In the genomic region with DNA sequence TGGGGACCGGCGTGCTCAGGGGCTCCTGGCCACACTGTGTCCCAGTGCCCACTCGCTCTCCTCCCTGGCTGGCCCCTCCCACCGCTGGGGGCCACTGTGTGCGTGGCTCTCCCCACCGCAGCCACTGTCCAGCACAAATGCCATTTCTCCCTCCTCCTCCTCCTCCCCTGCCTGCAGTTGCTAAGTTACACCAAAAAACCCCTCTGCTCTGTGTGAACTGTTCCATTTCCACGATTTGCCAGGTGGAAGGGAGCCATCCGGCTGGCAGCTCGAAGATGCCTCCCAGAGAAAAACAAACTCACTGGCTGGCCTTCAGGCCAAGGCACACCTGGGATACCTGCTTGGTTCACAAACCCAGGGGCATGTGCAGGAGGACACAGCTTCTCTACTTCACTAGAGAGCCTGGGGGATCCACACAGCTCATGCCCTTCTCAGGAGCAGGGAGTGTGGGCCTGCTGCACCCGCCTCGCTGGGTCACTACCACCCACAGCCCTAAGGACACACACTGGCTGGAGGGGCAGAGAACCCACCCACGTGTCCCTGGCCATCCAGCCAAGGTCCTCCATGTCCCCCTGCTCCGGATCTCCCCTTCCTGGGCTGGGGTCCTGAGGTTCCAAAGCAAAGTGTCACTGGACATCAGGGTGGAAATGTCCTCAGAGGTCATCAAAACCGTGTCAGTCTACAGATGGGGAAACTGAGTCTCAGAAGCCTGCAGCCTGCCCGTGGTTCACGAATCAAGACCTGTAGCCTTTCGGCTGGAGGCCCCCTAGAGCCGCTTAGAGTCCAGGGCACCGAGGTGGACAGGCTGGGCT, we compare ENCODE assay signal across 10 cellular contexts. TPM values are rescaled to one million over a fixed set of nuclear protein-coding genes. Genes with fewer than 3 reads are reported as not detected.
DNase-seq lines count a peak whose midpoint lies in the region; TF ChIP-seq lines count a peak whose summit lies in the region.
"Had no signal": no experiment of that assay in that cellular context is flagged by ENCODE, and none has a peak within 500 bp of the region (broad histone marks: within the 10 kb centered on the region; RNA-seq: fewer than 3 reads in every experiment).

No MANE protein-coding gene starts in this region.

- H3K36me3 Mint-ChIP-seq in CD8-positive, alpha-beta memory T cell = peaks cover 0 to 1% (median 0%) of the 10 kb centered on the region in 3 donors
- no peaks in the 10 kb centered on the region for H3K36me3 Mint-ChIP-seq in brain
- no peaks in the 10 kb centered on the region for H3K36me3 Mint-ChIP-seq in nephron (ENCODE audit: low read depth)
- peaks cover 0 to 4% of the 10 kb centered on the region in 2 donors for H3K36me3 Mint-ChIP-seq in CD14-positive monocyte

- H3K9me3 Mint-ChIP-seq in CD8-positive, alpha-beta memory T cell = no peaks in the 10 kb centered on the region
- peaks cover 0 to 2% (median 0%) of the 10 kb centered on the region in 5 experiments for H3K9me3 Mint-ChIP-seq in brain
- H3K9me3 Mint-ChIP-seq in nephron = no peaks in the 10 kb centered on the region
- peaks cover 0 to 18% (median 12%) of the 10 kb centered on the region in 7 donors for H3K9me3 Mint-ChIP-seq in CD14-positive monocyte

- H3K27me3 Mint-ChIP-seq in CD8-positive, alpha-beta memory T cell = peaks cover 24 to 37% of the 10 kb centered on the region in 2 donors
- H3K27me3 Mint-ChIP-seq in brain = peaks cover 55% of the 10 kb centered on the region
- H3K27me3 Mint-ChIP-seq in nephron (ENCODE audit: low read depth) = peaks cover 84% of the 10 kb centered on the region
- H3K27me3 Mint-ChIP-seq in CD14-positive monocyte (ENCODE audit: low read depth in 3 of 3) = peaks cover 48 to 59% (median 58%) of the 10 kb centered on the region in 3 donors

- POLR2A ChIA-PET in CD8-positive, alpha-beta memory T cell (lab: Charles Lee) = interaction anchor here (1.2 to 1.6 kb wide), 3 partner anchors 97 to 127 kb away, joined by 3 to 8 read pairs (median 6); a partner anchor contains a TSS

- H3K4me1 Mint-ChIP-seq in CD8-positive, alpha-beta memory T cell = peaks cover 4 to 35% (median 10%) of the 10 kb centered on the region in 3 donors
- H3K4me1 Mint-ChIP-seq in brain (peaks cover 40% of the 10 kb centered on the region), nephron (peaks cover 5% of the 10 kb centered on the region), CD14-positive monocyte (peaks cover 6% of the 10 kb centered on the region)

- intact Hi-C loops in CD14-positive monocyte (cut with micrococcal nuclease) = no loop called here

- in situ Hi-C loops in GM13977 (cut with MboI; ENCODE audit: low pct_unique_long_range_greater_than_20kb, low sequenced_read_pairs, unreplicated experiment) = no loop called here

- H3K9me3 ChIP-seq in CD8-positive, alpha-beta memory T cell (ENCODE audit: low read length) = no peaks in the 10 kb centered on the region

- DNase-seq in CD8-positive, alpha-beta memory T cell = no peak
- DNase-seq in GM13977 (ENCODE audit: low spot score) (peak; percentile 44), OCI-M2 (lab: John Stamatoyannopoulos, UW; ENCODE audit: unreplicated experiment) (no peak), CD14-positive monocyte (ENCODE audit: low spot score) (no peak), GM19238 (ENCODE audit: insufficient read length, low spot score) (no peak)
- DNase-seq: effector CD8-positive, alpha-beta T cell; NCI-H1694 treated with DMSO at 0.1 percent for 48 hours had no signal

- peak overlapping the region; percentile 22 to 91 (median 88) for H3K4me3 Mint-ChIP-seq in CD8-positive, alpha-beta memory T cell
- peak overlapping the region; percentile 59 to 80 (median 79) for H3K4me3 Mint-ChIP-seq in brain
- peak overlapping the region; percentile 50 to 79 (median 74) for H3K4me3 Mint-ChIP-seq in nephron
- H3K4me3 Mint-ChIP-seq in CD14-positive monocyte = peak overlapping the region in 1 of 2 donors; percentile 87

- H3K27ac Mint-ChIP-seq in CD8-positive, alpha-beta memory T cell = peak overlapping the region in 4 of 8 donors; percentile 35 to 76 (median 59)
- H3K27ac Mint-ChIP-seq in brain (peak overlapping the region in 2 of 5 experiments; percentile 59 to 83), nephron (no peak overlapping the region), CD14-positive monocyte (no peak overlapping the region)

- peaks cover 21% of the 10 kb centered on the region for H3K27me3 ChIP-seq in CD8-positive, alpha-beta memory T cell (ENCODE audit: insufficient read depth, low read length, poor library complexity, severe bottlenecking)

- H3K4me3 ChIP-seq in CD8-positive, alpha-beta memory T cell (ENCODE audit: low read length) = no peak overlapping the region
- H3K4me3 ChIP-seq: lung had no signal

- no peaks in the 10 kb centered on the region for H3K36me3 ChIP-seq in CD8-positive, alpha-beta memory T cell (ENCODE audit: insufficient read depth, low read length)

- TF ChIP-seq CTCF in GM13977 (IDR thresholded peaks at IDR 0.05; ENCODE audit: extremely low read depth, insufficient read depth, missing control alignments) = no peak
- no peak for TF ChIP-seq CTCF in brain (conservative IDR thresholded peaks at IDR 0.05)
- TF ChIP-seq CTCF in nephron (IDR thresholded peaks at IDR 0.05; ENCODE audit: unreplicated experiment in 3 of 3) = no peak
- TF ChIP-seq CTCF in CD14-positive monocyte (IDR thresholded peaks at IDR 0.05) = no peak

- no peak overlapping the region for H3K27ac ChIP-seq in CD8-positive, alpha-beta memory T cell (ENCODE audit: low read depth, low read length)

- H3K4me1 ChIP-seq in CD8-positive, alpha-beta memory T cell (ENCODE audit: insufficient read depth, low read length) = peaks cover 7% of the 10 kb centered on the region

- CTCF ChIA-PET in CD8-positive, alpha-beta memory T cell (lab: Charles Lee) = interaction anchor here (0.7 to 6.7 kb wide), 22 partner anchors 9 to 195 kb away, joined by 3 to 70 read pairs (median 4); a partner anchor contains a TSS

RNA-seq across cellular contexts. Expression of a gene that starts 1.7 kb away (rescaled TPM):
- 1 to 10 TPM; 1.8 to 2.1 TPM for total RNA-seq in CD8-positive, alpha-beta memory T cell
- polyA plus RNA-seq in CD8-positive, alpha-beta memory T cell = 8.5 TPM
- polyA plus RNA-seq in brain (ENCODE audit: insufficient read depth, low read depth, low replicate concordance) (3.2 TPM), CD14-positive monocyte (1 to 10 TPM in 1 of 2 donors, under 1 TPM in 1; 0.68 to 1.8 TPM)
